9 cellular contexts compared by ENCODE assay signal in the genomic region with DNA sequence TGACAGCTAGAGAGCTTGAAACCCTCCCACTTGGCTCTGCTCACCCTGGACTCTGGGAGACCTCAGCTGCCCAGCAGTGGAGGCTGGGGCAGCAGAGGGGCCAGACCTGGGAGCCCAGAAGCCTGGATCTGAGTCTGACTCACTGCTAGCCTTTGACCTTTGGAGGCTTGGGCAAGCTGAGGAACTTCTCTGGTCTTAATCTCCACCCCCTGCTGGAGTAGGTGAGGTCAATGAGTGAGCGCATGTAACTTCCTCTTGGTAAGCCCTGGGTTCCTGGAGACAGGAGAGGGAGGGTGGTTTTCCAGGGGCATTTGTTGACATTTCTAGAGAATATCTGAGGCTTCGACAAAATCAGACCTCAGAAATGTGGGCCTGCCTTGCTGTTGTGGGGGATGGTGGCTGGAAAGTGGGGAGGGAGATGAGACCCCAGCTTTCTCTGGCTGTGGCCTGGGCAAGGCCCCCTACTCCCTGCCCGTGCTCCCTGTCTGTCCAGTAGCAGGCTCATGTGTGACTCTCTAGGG.
DNase-seq lines count a peak whose midpoint lies in the region; ATAC-seq and TF ChIP-seq lines count a peak whose summit lies in the region.
"Had no signal": no experiment of that assay in that cellular context is flagged by ENCODE, and none has a peak within 500 bp of the region (broad histone marks: within the 10 kb centered on the region; RNA-seq: fewer than 3 reads in every experiment).

No MANE protein-coding gene starts in this region.

- peak overlapping the region; percentile 85 for H3K4me2 ChIP-seq in fibroblast of lung (ENCODE audit: extremely low read depth, insufficient read depth, low read length)

- H3K4me1 ChIP-seq in fibroblast of lung (ENCODE audit: control insufficient read depth, extremely low read depth, insufficient read depth, low read length), result peaks cover 17% of the 10 kb centered on the region

- H3K27ac Mint-ChIP-seq in activated CD4-positive, alpha-beta T cell treated with anti-CD3 and anti-CD28 coated beads, Interleukin-2, amount 10 ng/mL, durations not matched to agents 7 days and 5 days, result peak overlapping the region; percentile 70
- H3K27ac Mint-ChIP-seq in stimulated activated naive CD8-positive, alpha-beta T cell treated with anti-CD3 and anti-CD28 coated beads, Interleukin-15, Interleukin-2, amounts not matched to agents 100 ng/mL and 50 ng/mL, for 24 hours, result peak overlapping the region; percentile 37

- H3K36me3 Mint-ChIP-seq in activated CD4-positive, alpha-beta T cell treated with anti-CD3 and anti-CD28 coated beads, Interleukin-2, amount 10 ng/mL, durations not matched to agents 7 days and 5 days (ENCODE audit: low read depth), result peaks cover 7% of the 10 kb centered on the region
- no peaks in the 10 kb centered on the region for H3K36me3 Mint-ChIP-seq in stimulated activated naive CD8-positive, alpha-beta T cell treated with anti-CD3 and anti-CD28 coated beads, Interleukin-15, Interleukin-2, amounts not matched to agents 100 ng/mL and 50 ng/mL, for 24 hours (ENCODE audit: low read depth)

- no peaks in the 10 kb centered on the region for H4K20me1 ChIP-seq in fibroblast of lung (ENCODE audit: control insufficient read depth, extremely low read depth, insufficient read depth, low read length)

- peak in 1 of 2 donors; percentile 14 for TF ChIP-seq CTCF in fibroblast of lung (conservative IDR thresholded peaks at IDR 0.05 in 1 of 2, IDR thresholded peaks at IDR 0.05 in 1 of 2; ENCODE audit: low read depth in 1 of 2, low read length in 2 of 2)

- H3K9me3 Mint-ChIP-seq in activated CD4-positive, alpha-beta T cell treated with anti-CD3 and anti-CD28 coated beads, Interleukin-2, amount 10 ng/mL, durations not matched to agents 7 days and 5 days, result peaks cover 3% of the 10 kb centered on the region
- no peaks in the 10 kb centered on the region for H3K9me3 Mint-ChIP-seq in stimulated activated naive CD8-positive, alpha-beta T cell treated with anti-CD3 and anti-CD28 coated beads, Interleukin-15, Interleukin-2, amounts not matched to agents 100 ng/mL and 50 ng/mL, for 24 hours

- H3K27me3 Mint-ChIP-seq in activated CD4-positive, alpha-beta T cell treated with anti-CD3 and anti-CD28 coated beads, Interleukin-2, amount 10 ng/mL, durations not matched to agents 7 days and 5 days, result peaks cover 3% of the 10 kb centered on the region
- H3K27me3 Mint-ChIP-seq in stimulated activated naive CD8-positive, alpha-beta T cell treated with anti-CD3 and anti-CD28 coated beads, Interleukin-15, Interleukin-2, amounts not matched to agents 100 ng/mL and 50 ng/mL, for 24 hours, result no peaks in the 10 kb centered on the region

- H3K9me3 ChIP-seq in fibroblast of lung (ENCODE audit: control insufficient read depth, insufficient read depth, low read depth, low read length), result no peaks in the 10 kb centered on the region

- H3K9ac ChIP-seq in fibroblast of lung (ENCODE audit: insufficient read depth, low read length), result no peak overlapping the region

- CTCF ChIA-PET in activated CD4-positive, alpha-beta T cell treated with anti-CD3 and anti-CD28 coated beads, Interleukin-2, amount 10 ng/mL, durations not matched to agents 7 days and 5 days (lab: Charles Lee), result interaction anchor here (0.8 to 3.4 kb wide), 9 partner anchors 9 to 85 kb away, joined by 3 to 20 read pairs (median 3); no protein-coding TSS in a partner anchor

- H3K4me3 Mint-ChIP-seq in activated CD4-positive, alpha-beta T cell treated with anti-CD3 and anti-CD28 coated beads, Interleukin-2, amount 10 ng/mL, durations not matched to agents 7 days and 5 days, result no peak overlapping the region
- no peak overlapping the region for H3K4me3 Mint-ChIP-seq in stimulated activated naive CD8-positive, alpha-beta T cell treated with anti-CD3 and anti-CD28 coated beads, Interleukin-15, Interleukin-2, amounts not matched to agents 100 ng/mL and 50 ng/mL, for 24 hours

- peaks cover 55% of the 10 kb centered on the region for H3K4me1 Mint-ChIP-seq in activated CD4-positive, alpha-beta T cell treated with anti-CD3 and anti-CD28 coated beads, Interleukin-2, amount 10 ng/mL, durations not matched to agents 7 days and 5 days
- peaks cover 64% of the 10 kb centered on the region for H3K4me1 Mint-ChIP-seq in stimulated activated naive CD8-positive, alpha-beta T cell treated with anti-CD3 and anti-CD28 coated beads, Interleukin-15, Interleukin-2, amounts not matched to agents 100 ng/mL and 50 ng/mL, for 24 hours (ENCODE audit: low read depth)

- ATAC-seq in HG03442 (IDR thresholded peaks at IDR 0.05; ENCODE audit: unreplicated experiment) (no peak), HG02840 (IDR thresholded peaks at IDR 0.05; ENCODE audit: low FRiP score, unreplicated experiment) (no peak), GM18868 (IDR thresholded peaks at IDR 0.05; ENCODE audit: unreplicated experiment) (no peak)

- DNase-seq in activated CD4-positive, alpha-beta T cell treated with anti-CD3 and anti-CD28 coated beads, Interleukin-2, amount 10 ng/mL, durations not matched to agents 7 days and 5 days, result peak; percentile 36
- no peak for DNase-seq in activated CD4-positive, alpha-beta T cell treated with anti-CD3 and anti-CD28 coated beads, Interleukin-2, amount 50 U/mL, for 1 hour
- DNase-seq in SKM-1 (lab: John Stamatoyannopoulos, UW; ENCODE audit: unreplicated experiment), result peak; percentile 93
- DNase-seq in fibroblast of lung (ENCODE audit: low read depth in 2 of 2), result peak; percentile 76 to 92

- H2AFZ ChIP-seq in fibroblast of lung (ENCODE audit: low read length), result no peak overlapping the region

- no peaks in the 10 kb centered on the region for H3K79me2 ChIP-seq in fibroblast of lung (ENCODE audit: control insufficient read depth, insufficient read depth, low read length)

- H3K27me3 ChIP-seq in fibroblast of lung (ENCODE audit: control insufficient read depth, insufficient read depth, low read length), result no peaks in the 10 kb centered on the region

- no peak overlapping the region for H3K4me3 ChIP-seq in fibroblast of lung (replicated peaks in 1 of 4; ENCODE audit: control extremely low read depth in 1 of 4, insufficient read depth in 1 of 4, low read depth in 3 of 4, low read length in 4 of 4)
- H3K4me3 ChIP-seq: SK-N-MC had no signal

- POLR2A ChIA-PET in activated CD4-positive, alpha-beta T cell treated with anti-CD3 and anti-CD28 coated beads, Interleukin-2, amount 10 ng/mL, durations not matched to agents 7 days and 5 days (lab: Charles Lee), result interaction anchor here (0.9 to 1.4 kb wide), 2 partner anchors 8 to 48 kb away, joined by 3 read pairs; no protein-coding TSS in a partner anchor

- no peaks in the 10 kb centered on the region for H3K36me3 ChIP-seq in fibroblast of lung (ENCODE audit: control insufficient read depth, insufficient read depth, low read length)

- peak overlapping the region; percentile 86 for H3K27ac ChIP-seq in fibroblast of lung (ENCODE audit: insufficient read depth, low read length)
- H3K27ac ChIP-seq: SK-N-MC had no signal
